ENCODE assay signal across 16 cellular contexts in the genomic region with DNA sequence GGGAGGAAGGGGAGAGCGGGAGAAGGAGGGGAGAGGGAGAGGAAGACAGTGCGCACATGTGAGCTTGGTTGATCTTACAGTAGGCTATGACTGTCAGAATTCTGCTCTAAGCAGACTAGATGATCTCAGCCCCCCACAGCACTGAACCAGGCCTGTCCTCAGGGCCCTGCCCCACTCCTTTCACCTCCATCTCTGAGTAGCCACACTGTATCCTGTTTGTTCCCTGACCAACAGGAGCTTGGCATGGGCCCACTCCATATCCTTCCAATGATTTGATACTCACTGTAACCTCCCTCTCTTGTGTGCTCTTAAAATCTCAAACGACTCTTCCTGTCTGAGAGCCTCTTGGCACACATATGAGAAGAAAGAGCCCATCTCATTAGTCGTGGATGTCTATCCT.
DNase-seq lines count a peak whose midpoint lies in the region; ATAC-seq and TF ChIP-seq lines count a peak whose summit lies in the region.
"Had no signal": no experiment of that assay in that cellular context is flagged by ENCODE, and none has a peak within 500 bp of the region (broad histone marks: within the 10 kb centered on the region; RNA-seq: fewer than 3 reads in every experiment).

No MANE protein-coding gene starts in this region.

- peak overlapping the region; percentile 83 for H3K27ac ChIP-seq in BLaER1
- H3K27ac ChIP-seq: HL-60, PC-9, SK-N-MC had no signal

- no peak overlapping the region for H3K4me3 Mint-ChIP-seq in T-helper 2 cell treated with Interferon-gamma antibody and Interleukin-4, amounts not matched to agents 5 μg/mL and 100 μg/mL, for 36 hours
- H3K4me3 Mint-ChIP-seq: CD4-positive, CD25-positive, alpha-beta regulatory T cell; HFFc6 had no signal

- H4K20me1 ChIP-seq in BLaER1 = no peaks in the 10 kb centered on the region

- peaks cover 60% of the 10 kb centered on the region for H3K4me1 ChIP-seq in BLaER1

- no peak for TF ChIP-seq CTCF in GM10266 (IDR thresholded peaks at IDR 0.05; ENCODE audit: control insufficient read depth, insufficient read depth, low read depth, missing control alignments)

- H3K4me3 ChIP-seq in BLaER1 = no peak overlapping the region
- H3K4me3 ChIP-seq: MG63, PC-9, SK-N-MC had no signal

- H3K9me3 Mint-ChIP-seq in T-helper 2 cell treated with Interferon-gamma antibody and Interleukin-4, amounts not matched to agents 5 μg/mL and 100 μg/mL, for 36 hours = no peaks in the 10 kb centered on the region
- H3K9me3 Mint-ChIP-seq: CD4-positive, CD25-positive, alpha-beta regulatory T cell; HFFc6 had no signal

- peaks cover 5% of the 10 kb centered on the region; the same call in 1 of the 2 replicates for H3K9me3 ChIP-seq in BLaER1
- H3K9me3 ChIP-seq: MG63 had no signal

- ATAC-seq in GM19395 (IDR thresholded peaks at IDR 0.05; ENCODE audit: unreplicated experiment) = no peak

- peaks cover 16% of the 10 kb centered on the region for H3K4me1 Mint-ChIP-seq in T-helper 2 cell treated with Interferon-gamma antibody and Interleukin-4, amounts not matched to agents 5 μg/mL and 100 μg/mL, for 36 hours (ENCODE audit: low read depth)

- H3K27me3 ChIP-seq in BLaER1 = no peaks in the 10 kb centered on the region
- H3K27me3 ChIP-seq: MG63 had no signal

- no peaks in the 10 kb centered on the region for H3K36me3 ChIP-seq in BLaER1
- H3K36me3 ChIP-seq: MG63 had no signal

- no peak overlapping the region for H3K27ac Mint-ChIP-seq in T-helper 2 cell treated with Interferon-gamma antibody and Interleukin-4, amounts not matched to agents 5 μg/mL and 100 μg/mL, for 36 hours
- H3K27ac Mint-ChIP-seq: CD4-positive, CD25-positive, alpha-beta regulatory T cell; HFFc6 had no signal

- H3K27me3 Mint-ChIP-seq in T-helper 2 cell treated with Interferon-gamma antibody and Interleukin-4, amounts not matched to agents 5 μg/mL and 100 μg/mL, for 36 hours (ENCODE audit: low read depth) = no peaks in the 10 kb centered on the region
- H3K27me3 Mint-ChIP-seq: CD4-positive, CD25-positive, alpha-beta regulatory T cell had no signal

- DNase-seq in T-helper 2 cell treated with Interferon-gamma antibody and Interleukin-4, amounts not matched to agents 5 μg/mL and 100 μg/mL, for 36 hours (ENCODE audit: low spot score) = peak; percentile 3
- DNase-seq in T-helper 2 cell (no peak), GM10266 (ENCODE audit: extremely low spot score) (peak; percentile 1), ecto neural progenitor cell (ENCODE audit: low spot score) (peak; percentile 19), glomerular visceral epithelial cell (ENCODE audit: extremely low spot score) (no peak), NCI-H524 (lab: John Stamatoyannopoulos, UW) (no peak)
- DNase-seq: Calu3; CD4-positive, CD25-positive, alpha-beta regulatory T cell; HFFc6; KG1; MG63; PC-9 had no signal

- no peak overlapping the region for H3K9ac ChIP-seq in BLaER1

- H3K36me3 Mint-ChIP-seq in T-helper 2 cell treated with Interferon-gamma antibody and Interleukin-4, amounts not matched to agents 5 μg/mL and 100 μg/mL, for 36 hours (ENCODE audit: low read depth) = no peaks in the 10 kb centered on the region

- H3K4me2 ChIP-seq in BLaER1 = peak overlapping the region; percentile 96
- H3K4me2 ChIP-seq: PC-9 had no signal

Comparison
In these comparisons a context has a peak if more than half of its experiments do, and no peak if none do; other contexts are left out.
1. DNase-seq: peak in T-helper 2 cell treated with Interferon-gamma antibody and Interleukin-4, amounts not matched to agents 5 μg/mL and 100 μg/mL, for 36 hours (single experiment), GM10266 (single experiment) and ecto neural progenitor cell (single experiment); none in T-helper 2 cell (0 of 5), glomerular visceral epithelial cell (single experiment) and NCI-H524 (0 of 2).